In genomic region chr1:230642263-230642959, GRCh38 we compare ENCODE assay signal across 7 cellular contexts. TPM values are rescaled to one million over a fixed set of nuclear protein-coding genes. Genes with fewer than 3 reads are reported as not detected.
A peak's percentile ranks its signal among the peaks of the same experiment; 100 is the strongest.
DNase-seq lines count a peak whose midpoint lies in the region; ATAC-seq and TF ChIP-seq lines count a peak whose summit lies in the region.

Gene COG2, plus strand, starts transcription at chr1:230642481. Its CDS starts 126 bp downstream, at chr1:230642607.

- H3K27me3 ChIP-seq in hepatocyte, result no peaks in the 10 kb centered on the region

- peak; percentile 88 for TF ChIP-seq POLR2A in GM18505 (IDR thresholded peaks at IDR 0.05; ENCODE audit: borderline replicate concordance, extremely low read depth, insufficient read depth, insufficient read length)

- H3K36me3 ChIP-seq in hepatocyte (replicated peaks; ENCODE audit: insufficient read depth, low read depth), result no peaks in the 10 kb centered on the region

- H3K4me1 ChIP-seq in hepatocyte (ENCODE audit: insufficient read depth), result peaks cover 9% of the 10 kb centered on the region

- H4K20me1 ChIP-seq in hepatocyte (ENCODE audit: insufficient read depth, poor library complexity, severe bottlenecking), result peaks cover 7% of the 10 kb centered on the region

- under 1% methylated on average over 60 of the region's 62 CpGs for WGBS in hepatocyte (ENCODE audit: low lambda C conversion rate, missing lambda C conversion rate)

- H3K79me2 ChIP-seq in hepatocyte, result peaks cover 45% of the 10 kb centered on the region

- H3K4me2 ChIP-seq in hepatocyte, result peak within 1 kb of the TSS; percentile 86

- in situ Hi-C loops in astrocyte of the cerebellum (cut with HindIII; ENCODE audit: low sequenced_read_pairs), result no loop called here

- no peaks in the 10 kb centered on the region for H3K9me2 ChIP-seq in hepatocyte (replicated peaks; ENCODE audit: insufficient read depth)

- H3K9me3 ChIP-seq in hepatocyte (ENCODE audit: low read depth), result no peaks in the 10 kb centered on the region

- H3K27ac ChIP-seq in hepatocyte, result peak within 1 kb of the TSS; percentile 94

- H3K4me3 ChIP-seq in astrocyte of the cerebellum (ENCODE audit: low read depth, low read length), result peak within 1 kb of the TSS; percentile 83
- peak within 1 kb of the TSS; percentile 74 for H3K4me3 ChIP-seq in hepatocyte
- peak within 1 kb of the TSS; percentile 85 for H3K4me3 ChIP-seq in retinal pigment epithelial cell (ENCODE audit: low read length)

- peak; percentile 93 for ATAC-seq in GM18505 (IDR thresholded peaks at IDR 0.05; ENCODE audit: unreplicated experiment)
- ATAC-seq in HG02970 (IDR thresholded peaks at IDR 0.05; ENCODE audit: low FRiP score, unreplicated experiment), result peak; percentile 99

- TF ChIP-seq CTCF in astrocyte of the cerebellum (IDR thresholded peaks at IDR 0.05; ENCODE audit: low read depth, low read length, missing control alignments), result peak; percentile 98
- TF ChIP-seq CTCF in hepatocyte (IDR thresholded peaks at IDR 0.05; ENCODE audit: poor library complexity), result peak; percentile 97
- peak; percentile 88 for TF ChIP-seq CTCF in retinal pigment epithelial cell (conservative IDR thresholded peaks at IDR 0.05; ENCODE audit: low read depth, low read length)

- peak; percentile 31 for DNase-seq in NCI-H187 treated with DMSO at 0.1 percent for 48 hours (lab: John Stamatoyannopoulos, UW)
- DNase-seq in T-helper 22 cell (ENCODE audit: low read depth), result peak; percentile 84
- DNase-seq in astrocyte of the cerebellum (ENCODE audit: low read depth), result peak; percentile 76
- peak; percentile 98 for DNase-seq in hepatocyte (ENCODE audit: low spot score)
- DNase-seq in retinal pigment epithelial cell (ENCODE audit: low read depth), result peak; percentile 71

- peak within 1 kb of the TSS; percentile 86 for H2AFZ ChIP-seq in hepatocyte

RNA-seq across cellular contexts. Expression of gene COG2, which starts in this region (rescaled TPM):
- total RNA-seq in hepatocyte, result 39.9 and 46.2 TPM in 2 replicates
- 23.7 and 25.3 TPM in 2 replicates for polyA plus RNA-seq in hepatocyte

Comparison
In these comparisons a context has a peak if more than half of its experiments do, and no peak if none do; other contexts are left out.
1. Peak in every context shown above with its lines: DNase-seq, ATAC-seq, H3K4me3 ChIP-seq and H3K27ac ChIP-seq.
2. DNase-seq: peak in every context shown above with its lines; median percentile 98 in hepatocyte; 84 in T-helper 22 cell; 76 in astrocyte of the cerebellum; 71 in retinal pigment epithelial cell; 31 in NCI-H187 treated with DMSO at 0.1 percent for 48 hours.